ENCODE assay signal across 1 cellular context in the genomic region with DNA sequence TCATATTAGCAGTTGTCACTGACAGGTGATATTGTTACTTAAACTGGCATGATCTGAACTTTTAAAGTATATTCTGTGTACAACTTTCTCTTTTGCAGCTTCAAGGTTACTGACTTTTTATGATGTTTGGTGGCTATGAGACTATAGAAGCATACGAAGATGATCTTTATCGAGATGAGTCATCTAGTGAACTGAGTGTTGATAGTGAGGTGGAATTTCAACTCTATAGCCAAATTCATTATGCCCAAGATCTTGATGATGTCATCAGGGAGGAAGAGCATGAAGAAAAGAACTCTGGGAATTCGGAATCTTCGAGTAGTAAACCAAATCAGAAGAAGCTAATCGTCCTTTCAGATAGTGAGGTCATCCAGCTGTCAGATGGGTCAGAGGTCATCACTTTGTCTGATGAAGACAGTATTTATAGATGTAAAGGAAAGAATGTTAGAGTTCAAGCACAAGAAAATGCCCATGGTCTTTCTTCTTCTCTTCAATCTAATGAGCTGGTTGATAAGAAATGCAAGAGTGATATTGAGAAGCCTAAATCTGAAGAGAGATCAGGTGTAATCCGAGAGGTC.
TF ChIP-seq lines count a peak whose summit lies in the region.

No MANE protein-coding gene starts in this region.

TF ChIP-seq in IMR-90, 13 proteins besides CTCF, POLR2A, EP300 and RAD21 (continued from another document):
- TF ChIP-seq RCOR1 (IDR thresholded peaks at IDR 0.05; ENCODE audit: insufficient replicate concordance, low read length) (no peak), MAZ (IDR thresholded peaks at IDR 0.05; ENCODE audit: borderline replicate concordance, low read depth, low read length) (no peak), FOS (IDR thresholded peaks at IDR 0.05; ENCODE audit: low read depth, low read length) (no peak), BHLHE40 (IDR thresholded peaks at IDR 0.05; ENCODE audit: low read depth, low read length) (no peak), NFE2L2 (IDR thresholded peaks at IDR 0.05; ENCODE audit: low read depth, low read length) (no peak), SMC3 (IDR thresholded peaks at IDR 0.05; ENCODE audit: low read depth, low read length) (no peak)
- TF ChIP-seq, protein P1, sequence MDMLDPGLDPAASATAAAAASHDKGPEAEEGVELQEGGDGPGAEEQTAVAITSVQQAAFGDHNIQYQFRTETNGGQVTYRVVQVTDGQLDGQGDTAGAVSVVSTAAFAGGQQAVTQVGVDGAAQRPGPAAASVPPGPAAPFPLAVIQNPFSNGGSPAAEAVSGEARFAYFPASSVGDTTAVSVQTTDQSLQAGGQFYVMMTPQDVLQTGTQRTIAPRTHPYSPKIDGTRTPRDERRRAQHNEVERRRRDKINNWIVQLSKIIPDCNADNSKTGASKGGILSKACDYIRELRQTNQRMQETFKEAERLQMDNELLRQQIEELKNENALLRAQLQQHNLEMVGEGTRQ (IDR thresholded peaks at IDR 0.05; ENCODE audit: low read depth, low read length), result no peak
- TF ChIP-seq, protein P2, sequence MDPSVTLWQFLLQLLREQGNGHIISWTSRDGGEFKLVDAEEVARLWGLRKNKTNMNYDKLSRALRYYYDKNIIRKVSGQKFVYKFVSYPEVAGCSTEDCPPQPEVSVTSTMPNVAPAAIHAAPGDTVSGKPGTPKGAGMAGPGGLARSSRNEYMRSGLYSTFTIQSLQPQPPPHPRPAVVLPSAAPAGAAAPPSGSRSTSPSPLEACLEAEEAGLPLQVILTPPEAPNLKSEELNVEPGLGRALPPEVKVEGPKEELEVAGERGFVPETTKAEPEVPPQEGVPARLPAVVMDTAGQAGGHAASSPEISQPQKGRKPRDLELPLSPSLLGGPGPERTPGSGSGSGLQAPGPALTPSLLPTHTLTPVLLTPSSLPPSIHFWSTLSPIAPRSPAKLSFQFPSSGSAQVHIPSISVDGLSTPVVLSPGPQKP (IDR thresholded peaks at IDR 0.05; ENCODE audit: borderline replicate concordance, low read depth, low read length), result no peak
TF ChIP-seq in IMR-90: peak in this region for 0.
